ENCODE assay signal across 8 cellular contexts in genomic region chr2:191165190-191165643, GRCh38. TPM values are rescaled to one million over a fixed set of nuclear protein-coding genes. Genes with fewer than 3 reads are reported as not detected.
DNase-seq lines count a peak whose midpoint lies in the region; ATAC-seq and TF ChIP-seq lines count a peak whose summit lies in the region.

No MANE protein-coding gene starts in this region.

- POLR2A ChIA-PET in GM10248 (lab: Yijun Ruan, JAX), result no interaction called here
- POLR2A ChIA-PET in activated naive CD8-positive, alpha-beta T cell treated with anti-CD3 and anti-CD28 coated beads, Interleukin-2, amount 10 ng/mL, durations not matched to agents 7 days and 5 days (lab: Charles Lee), result interaction anchor here (1.0 kb wide), 1 partner anchor 355 kb away, joined by 3 read pairs; no protein-coding TSS in a partner anchor

- WGBS in sigmoid colon, 2 donors, result 22 to 27% methylated on average over 4 of the region's 4 CpGs

- H3K9me3 ChIP-seq in sigmoid colon (no peaks in the 10 kb centered on the region), MG63 (no peaks in the 10 kb centered on the region; the same call in 1 of the 2 replicates)

- in situ Hi-C loops in ACHN (cut with HindIII; ENCODE audit: low pct_ligation_motif_present, low pct_unique_long_range_greater_than_20kb, low sequenced_read_pairs), result loop anchor here (25.0 kb wide), 1 partner anchor 347 kb away; no protein-coding TSS in a partner anchor

- intact Hi-C loops in left ventricle myocardium superior (cut with micrococcal nuclease), result loop anchor here (5.0 to 10.0 kb wide), 2 partner anchors 50 to 357 kb away; no protein-coding TSS in a partner anchor
- intact Hi-C loops in sigmoid colon (cut with DNase I), result loop anchor here (1.0 to 5.0 kb wide), 2 partner anchors 337 to 357 kb away; no protein-coding TSS in a partner anchor

- CTCF ChIA-PET in GM10248 (lab: Yijun Ruan, JAX), result interaction anchor here (0.5 to 4.5 kb wide), 23 partner anchors 9 to 997 kb away, joined by 3 to 41 read pairs (median 6); partner anchors contain the start of gene STAT4

- peaks cover 12% of the 10 kb centered on the region for H3K4me1 Mint-ChIP-seq in activated naive CD8-positive, alpha-beta T cell treated with anti-CD3 and anti-CD28 coated beads, Interleukin-2, amount 10 ng/mL, durations not matched to agents 7 days and 5 days

- H3K27me3 Mint-ChIP-seq in activated naive CD8-positive, alpha-beta T cell treated with anti-CD3 and anti-CD28 coated beads, Interleukin-2, amount 10 ng/mL, durations not matched to agents 7 days and 5 days, result no peaks in the 10 kb centered on the region

- peaks cover 0 to 9% (median 0%) of the 10 kb centered on the region in 4 donors for H3K4me1 ChIP-seq in sigmoid colon

- peaks cover 3% of the 10 kb centered on the region for H3K36me3 Mint-ChIP-seq in activated naive CD8-positive, alpha-beta T cell treated with anti-CD3 and anti-CD28 coated beads, Interleukin-2, amount 10 ng/mL, durations not matched to agents 7 days and 5 days

- no peak overlapping the region for H3K27ac Mint-ChIP-seq in activated naive CD8-positive, alpha-beta T cell treated with anti-CD3 and anti-CD28 coated beads, Interleukin-2, amount 10 ng/mL, durations not matched to agents 7 days and 5 days

- H3K36me3 ChIP-seq in sigmoid colon (no peaks in the 10 kb centered on the region), MG63 (no peaks in the 10 kb centered on the region)

- H3K4me3 ChIP-seq in sigmoid colon (no peak overlapping the region), MG63 (no peak overlapping the region)

- no peak for TF ChIP-seq POLR2A in sigmoid colon (IDR thresholded peaks at IDR 0.05)

- TF ChIP-seq EP300 in sigmoid colon (IDR thresholded peaks at IDR 0.05), result no peak

- H3K27ac ChIP-seq in sigmoid colon, result no peak overlapping the region

- H3K4me3 Mint-ChIP-seq in activated naive CD8-positive, alpha-beta T cell treated with anti-CD3 and anti-CD28 coated beads, Interleukin-2, amount 10 ng/mL, durations not matched to agents 7 days and 5 days, result no peak overlapping the region

- H3K27me3 ChIP-seq in sigmoid colon, result no peaks in the 10 kb centered on the region
- H3K27me3 ChIP-seq in MG63, result no peaks in the 10 kb centered on the region

- ATAC-seq in HG02610 (IDR thresholded peaks at IDR 0.05; ENCODE audit: unreplicated experiment) (peak; percentile 77), left ventricle myocardium superior (peak; percentile 83)
- peak; percentile 80 for ATAC-seq in activated naive CD8-positive, alpha-beta T cell treated with anti-CD3 and anti-CD28 coated beads, Interleukin-2, amount 10 ng/mL, durations not matched to agents 7 days and 5 days (ENCODE audit: low read depth)

- DNase-seq in ACHN (peak; percentile 69), GM10248 (ENCODE audit: extremely low spot score) (peak; percentile 31), NCI-H2171 treated with DMSO at 0.1 percent for 48 hours (lab: John Stamatoyannopoulos, UW) (peak; percentile 68), left ventricle myocardium superior (no peak), sigmoid colon (no peak), MG63 (no peak)
- no peak for DNase-seq in activated naive CD8-positive, alpha-beta T cell treated with anti-CD3 and anti-CD28 coated beads, Interleukin-2, amount 10 ng/mL, durations not matched to agents 7 days and 5 days

- no peaks in the 10 kb centered on the region for H3K9me3 Mint-ChIP-seq in activated naive CD8-positive, alpha-beta T cell treated with anti-CD3 and anti-CD28 coated beads, Interleukin-2, amount 10 ng/mL, durations not matched to agents 7 days and 5 days

- TF ChIP-seq CTCF in GM10248 (IDR thresholded peaks at IDR 0.05; ENCODE audit: control extremely low read depth, extremely low read depth, low read depth, missing control alignments), result peak; percentile 45
- peak in 3 of 4 experiments; percentile 16 to 59 (median 22) for TF ChIP-seq CTCF in sigmoid colon (IDR thresholded peaks at IDR 0.05)

RNA-seq across cellular contexts. Expression of gene STAT4, which starts 14.4 kb away (rescaled TPM):
- 100 to 1,000 TPM; 170 to 177 TPM for total RNA-seq in activated naive CD8-positive, alpha-beta T cell treated with anti-CD3 and anti-CD28 coated beads, Interleukin-2, amount 10 ng/mL, durations not matched to agents 7 days and 5 days
- total RNA-seq in left ventricle myocardium superior (0.57 TPM), sigmoid colon (1 to 10 TPM in 1 of 4 donors, under 1 TPM in 2, not detected in 1; 0.68 to 2.3 (median 0.71) TPM)
- polyA plus RNA-seq in sigmoid colon, result 1 to 10 TPM in 1 of 3 donors, under 1 TPM in 2; 0.46 to 4.6 (median 0.60) TPM
- total RNA-seq in MG63 (2014; rRNA removed; shearing (Covaris generic); ENCODE audit: low replicate concordance), result 1.1 and 2.5 TPM in 2 replicates

Comparison
In these comparisons a context has a peak if more than half of its experiments do, and no peak if none do; other contexts are left out.
1. DNase-seq: peak in ACHN (single experiment), GM10248 (single experiment) and NCI-H2171 treated with DMSO at 0.1 percent for 48 hours (single experiment); none in activated naive CD8-positive, alpha-beta T cell treated with anti-CD3 and anti-CD28 coated beads, Interleukin-2, amount 10 ng/mL, durations not matched to agents 7 days and 5 days (single experiment), left ventricle myocardium superior (single experiment), sigmoid colon (single experiment) and MG63 (single experiment).
2. RNA of gene STAT4, which starts 14.4 kb away (total RNA-seq): 170 to 177 TPM in activated naive CD8-positive, alpha-beta T cell treated with anti-CD3 and anti-CD28 coated beads, Interleukin-2, amount 10 ng/mL, durations not matched to agents 7 days and 5 days; 1.1 to 2.5 TPM in MG63, 0.68 to 2.3 TPM in sigmoid colon and 0.57 TPM in left ventricle myocardium superior (single experiment); every median in the first group is over 10 times any median in the second.
3. Peak in every context shown above with its lines, with median percentiles within 50 percentile points of each other: ATAC-seq.